ENCODE assay signal across 1 cellular context in the genomic region with DNA sequence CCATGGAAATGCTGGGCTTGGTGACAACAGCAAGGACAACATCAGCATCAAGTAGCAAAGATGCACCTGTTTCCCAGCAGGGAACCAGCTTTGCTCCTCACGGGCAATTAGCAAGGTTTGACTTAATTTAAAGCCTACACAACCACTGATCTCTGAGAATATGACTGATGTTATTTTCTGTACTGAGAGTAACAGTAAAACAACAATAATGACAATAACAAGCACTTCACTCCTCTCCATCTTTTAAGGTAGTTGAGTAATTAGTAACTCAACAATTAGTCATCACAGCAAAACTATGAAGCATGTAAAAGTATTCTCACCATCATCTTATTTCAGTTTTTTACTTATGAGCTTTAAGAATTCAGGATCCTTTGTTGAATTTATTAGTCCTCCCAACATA.
TF ChIP-seq lines count a peak whose summit lies in the region.

No MANE protein-coding gene starts in this region.

TF ChIP-seq in H1, 55 proteins besides CTCF, POLR2A, EP300 and RAD21 (continued from another document):
- TF ChIP-seq, protein P1, sequence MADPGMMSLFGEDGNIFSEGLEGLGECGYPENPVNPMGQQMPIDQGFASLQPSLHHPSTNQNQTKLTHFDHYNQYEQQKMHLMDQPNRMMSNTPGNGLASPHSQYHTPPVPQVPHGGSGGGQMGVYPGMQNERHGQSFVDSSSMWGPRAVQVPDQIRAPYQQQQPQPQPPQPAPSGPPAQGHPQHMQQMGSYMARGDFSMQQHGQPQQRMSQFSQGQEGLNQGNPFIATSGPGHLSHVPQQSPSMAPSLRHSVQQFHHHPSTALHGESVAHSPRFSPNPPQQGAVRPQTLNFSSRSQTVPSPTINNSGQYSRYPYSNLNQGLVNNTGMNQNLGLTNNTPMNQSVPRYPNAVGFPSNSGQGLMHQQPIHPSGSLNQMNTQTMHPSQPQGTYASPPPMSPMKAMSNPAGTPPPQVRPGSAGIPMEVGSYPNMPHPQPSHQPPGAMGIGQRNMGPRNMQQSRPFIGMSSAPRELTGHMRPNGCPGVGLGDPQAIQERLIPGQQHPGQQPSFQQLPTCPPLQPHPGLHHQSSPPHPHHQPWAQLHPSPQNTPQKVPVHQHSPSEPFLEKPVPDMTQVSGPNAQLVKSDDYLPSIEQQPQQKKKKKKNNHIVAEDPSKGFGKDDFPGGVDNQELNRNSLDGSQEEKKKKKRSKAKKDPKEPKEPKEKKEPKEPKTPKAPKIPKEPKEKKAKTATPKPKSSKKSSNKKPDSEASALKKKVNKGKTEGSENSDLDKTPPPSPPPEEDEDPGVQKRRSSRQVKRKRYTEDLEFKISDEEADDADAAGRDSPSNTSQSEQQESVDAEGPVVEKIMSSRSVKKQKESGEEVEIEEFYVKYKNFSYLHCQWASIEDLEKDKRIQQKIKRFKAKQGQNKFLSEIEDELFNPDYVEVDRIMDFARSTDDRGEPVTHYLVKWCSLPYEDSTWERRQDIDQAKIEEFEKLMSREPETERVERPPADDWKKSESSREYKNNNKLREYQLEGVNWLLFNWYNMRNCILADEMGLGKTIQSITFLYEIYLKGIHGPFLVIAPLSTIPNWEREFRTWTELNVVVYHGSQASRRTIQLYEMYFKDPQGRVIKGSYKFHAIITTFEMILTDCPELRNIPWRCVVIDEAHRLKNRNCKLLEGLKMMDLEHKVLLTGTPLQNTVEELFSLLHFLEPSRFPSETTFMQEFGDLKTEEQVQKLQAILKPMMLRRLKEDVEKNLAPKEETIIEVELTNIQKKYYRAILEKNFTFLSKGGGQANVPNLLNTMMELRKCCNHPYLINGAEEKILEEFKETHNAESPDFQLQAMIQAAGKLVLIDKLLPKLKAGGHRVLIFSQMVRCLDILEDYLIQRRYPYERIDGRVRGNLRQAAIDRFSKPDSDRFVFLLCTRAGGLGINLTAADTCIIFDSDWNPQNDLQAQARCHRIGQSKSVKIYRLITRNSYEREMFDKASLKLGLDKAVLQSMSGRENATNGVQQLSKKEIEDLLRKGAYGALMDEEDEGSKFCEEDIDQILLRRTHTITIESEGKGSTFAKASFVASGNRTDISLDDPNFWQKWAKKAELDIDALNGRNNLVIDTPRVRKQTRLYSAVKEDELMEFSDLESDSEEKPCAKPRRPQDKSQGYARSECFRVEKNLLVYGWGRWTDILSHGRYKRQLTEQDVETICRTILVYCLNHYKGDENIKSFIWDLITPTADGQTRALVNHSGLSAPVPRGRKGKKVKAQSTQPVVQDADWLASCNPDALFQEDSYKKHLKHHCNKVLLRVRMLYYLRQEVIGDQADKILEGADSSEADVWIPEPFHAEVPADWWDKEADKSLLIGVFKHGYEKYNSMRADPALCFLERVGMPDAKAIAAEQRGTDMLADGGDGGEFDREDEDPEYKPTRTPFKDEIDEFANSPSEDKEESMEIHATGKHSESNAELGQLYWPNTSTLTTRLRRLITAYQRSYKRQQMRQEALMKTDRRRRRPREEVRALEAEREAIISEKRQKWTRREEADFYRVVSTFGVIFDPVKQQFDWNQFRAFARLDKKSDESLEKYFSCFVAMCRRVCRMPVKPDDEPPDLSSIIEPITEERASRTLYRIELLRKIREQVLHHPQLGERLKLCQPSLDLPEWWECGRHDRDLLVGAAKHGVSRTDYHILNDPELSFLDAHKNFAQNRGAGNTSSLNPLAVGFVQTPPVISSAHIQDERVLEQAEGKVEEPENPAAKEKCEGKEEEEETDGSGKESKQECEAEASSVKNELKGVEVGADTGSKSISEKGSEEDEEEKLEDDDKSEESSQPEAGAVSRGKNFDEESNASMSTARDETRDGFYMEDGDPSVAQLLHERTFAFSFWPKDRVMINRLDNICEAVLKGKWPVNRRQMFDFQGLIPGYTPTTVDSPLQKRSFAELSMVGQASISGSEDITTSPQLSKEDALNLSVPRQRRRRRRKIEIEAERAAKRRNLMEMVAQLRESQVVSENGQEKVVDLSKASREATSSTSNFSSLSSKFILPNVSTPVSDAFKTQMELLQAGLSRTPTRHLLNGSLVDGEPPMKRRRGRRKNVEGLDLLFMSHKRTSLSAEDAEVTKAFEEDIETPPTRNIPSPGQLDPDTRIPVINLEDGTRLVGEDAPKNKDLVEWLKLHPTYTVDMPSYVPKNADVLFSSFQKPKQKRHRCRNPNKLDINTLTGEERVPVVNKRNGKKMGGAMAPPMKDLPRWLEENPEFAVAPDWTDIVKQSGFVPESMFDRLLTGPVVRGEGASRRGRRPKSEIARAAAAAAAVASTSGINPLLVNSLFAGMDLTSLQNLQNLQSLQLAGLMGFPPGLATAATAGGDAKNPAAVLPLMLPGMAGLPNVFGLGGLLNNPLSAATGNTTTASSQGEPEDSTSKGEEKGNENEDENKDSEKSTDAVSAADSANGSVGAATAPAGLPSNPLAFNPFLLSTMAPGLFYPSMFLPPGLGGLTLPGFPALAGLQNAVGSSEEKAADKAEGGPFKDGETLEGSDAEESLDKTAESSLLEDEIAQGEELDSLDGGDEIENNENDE (IDR thresholded peaks at IDR 0.05; ENCODE audit: insufficient replicate concordance, low read length) = no peak
- TF ChIP-seq MAFK (IDR thresholded peaks at IDR 0.05; ENCODE audit: low read depth, low read length) = no peak
- TF ChIP-seq TEAD4 (IDR thresholded peaks at IDR 0.05; ENCODE audit: low read depth, low read length) = no peak
- TF ChIP-seq, protein P2, sequence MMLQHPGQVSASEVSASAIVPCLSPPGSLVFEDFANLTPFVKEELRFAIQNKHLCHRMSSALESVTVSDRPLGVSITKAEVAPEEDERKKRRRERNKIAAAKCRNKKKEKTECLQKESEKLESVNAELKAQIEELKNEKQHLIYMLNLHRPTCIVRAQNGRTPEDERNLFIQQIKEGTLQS (IDR thresholded peaks at IDR 0.05; ENCODE audit: insufficient read depth, low read depth, low read length) = no peak
- no peak for TF ChIP-seq RFX5 (IDR thresholded peaks at IDR 0.05; ENCODE audit: borderline replicate concordance, low read depth, low read length)
- no peak for TF ChIP-seq BACH1 (IDR thresholded peaks at IDR 0.05; ENCODE audit: low read length)
- TF ChIP-seq NRF1 (IDR thresholded peaks at IDR 0.05; ENCODE audit: low read depth, low read length) = no peak
- TF ChIP-seq, protein P3, sequence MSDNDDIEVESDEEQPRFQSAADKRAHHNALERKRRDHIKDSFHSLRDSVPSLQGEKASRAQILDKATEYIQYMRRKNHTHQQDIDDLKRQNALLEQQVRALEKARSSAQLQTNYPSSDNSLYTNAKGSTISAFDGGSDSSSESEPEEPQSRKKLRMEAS (IDR thresholded peaks at IDR 0.05) = no peak
- TF ChIP-seq EZH2 (IDR thresholded peaks at IDR 0.05; ENCODE audit: low read depth, low read length, severe bottlenecking) = no peak
- TF ChIP-seq PHF8 (conservative IDR thresholded peaks at IDR 0.05; ENCODE audit: low read depth, low read length) = no peak
- no peak for TF ChIP-seq CHD1 (IDR thresholded peaks at IDR 0.05; ENCODE audit: low read depth, low read length)
- TF ChIP-seq, protein P4, sequence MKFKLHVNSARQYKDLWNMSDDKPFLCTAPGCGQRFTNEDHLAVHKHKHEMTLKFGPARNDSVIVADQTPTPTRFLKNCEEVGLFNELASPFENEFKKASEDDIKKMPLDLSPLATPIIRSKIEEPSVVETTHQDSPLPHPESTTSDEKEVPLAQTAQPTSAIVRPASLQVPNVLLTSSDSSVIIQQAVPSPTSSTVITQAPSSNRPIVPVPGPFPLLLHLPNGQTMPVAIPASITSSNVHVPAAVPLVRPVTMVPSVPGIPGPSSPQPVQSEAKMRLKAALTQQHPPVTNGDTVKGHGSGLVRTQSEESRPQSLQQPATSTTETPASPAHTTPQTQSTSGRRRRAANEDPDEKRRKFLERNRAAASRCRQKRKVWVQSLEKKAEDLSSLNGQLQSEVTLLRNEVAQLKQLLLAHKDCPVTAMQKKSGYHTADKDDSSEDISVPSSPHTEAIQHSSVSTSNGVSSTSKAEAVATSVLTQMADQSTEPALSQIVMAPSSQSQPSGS (IDR thresholded peaks at IDR 0.05; ENCODE audit: low read length) = no peak
- TF ChIP-seq JUN (IDR thresholded peaks at IDR 0.05; ENCODE audit: low read depth, low read length) = no peak
